17 cellular contexts compared by ENCODE assay signal in the genomic region with DNA sequence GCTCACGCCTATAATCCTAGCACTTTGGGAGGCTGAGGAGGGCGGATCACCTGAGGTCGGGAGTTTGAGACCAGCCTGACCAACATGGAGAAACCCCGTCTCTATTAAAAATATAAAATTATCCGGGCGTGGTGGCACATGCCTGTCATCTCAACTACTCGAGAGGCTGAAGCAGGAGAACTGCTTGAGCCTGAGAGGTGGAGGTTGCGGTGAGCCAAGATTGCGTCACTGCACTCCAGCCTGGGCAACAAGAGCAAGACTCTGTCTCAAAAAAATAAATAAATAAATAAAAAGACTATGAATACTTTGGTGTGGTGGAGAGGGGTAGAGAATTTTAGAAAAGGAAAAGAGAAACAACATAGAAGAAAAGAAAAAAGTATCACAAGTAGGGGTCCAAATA. TPM values are rescaled to one million over a fixed set of nuclear protein-coding genes. Genes with fewer than 3 reads are reported as not detected.
DNase-seq lines count a peak whose midpoint lies in the region; ATAC-seq, FAIRE-seq and TF ChIP-seq lines count a peak whose summit lies in the region.
"Not testable (repeated sequence)": the region's sequence is repeated elsewhere in the genome, so short reads cannot be mapped to it uniquely, and the experiment has no call there.
"Had no signal": no experiment of that assay in that cellular context is flagged by ENCODE, and none has a peak within 500 bp of the region (broad histone marks: within the 10 kb centered on the region; RNA-seq: fewer than 3 reads in every experiment).

No MANE protein-coding gene starts in this region.

- H3K9me3 Mint-ChIP-seq in activated T-cell treated with anti-CD3 and anti-CD28 coated beads, Interleukin-2, amount 50 U/mL, for 24 hours; endothelial cell (ENCODE audit: unreplicated experiment): not testable (repeated sequence)

- H3K27ac Mint-ChIP-seq in activated T-cell treated with anti-CD3 and anti-CD28 coated beads, Interleukin-2, amount 50 U/mL, for 24 hours = peak overlapping the region; percentile 33
- H3K27ac Mint-ChIP-seq in endothelial cell (ENCODE audit: unreplicated experiment) = peak overlapping the region; percentile 36

- not testable (repeated sequence) for TF ChIP-seq CTCF in A549 (IDR thresholded peaks at IDR 0.05); endothelial cell (IDR thresholded peaks at IDR 0.05; ENCODE audit: unreplicated experiment); lower lobe of right lung (IDR thresholded peaks at IDR 0.05); sigmoid colon (IDR thresholded peaks at IDR 0.05); upper lobe of right lung (IDR thresholded peaks at IDR 0.05)

- not testable (repeated sequence) for ATAC-seq in A549
- ATAC-seq in lower lobe of right lung (peak; percentile 50 to 79), upper lobe of right lung (peak; percentile 53)

- intact Hi-C loops in lower lobe of right lung (cut with DNase I); upper lobe of right lung (cut with DNase I): not testable (repeated sequence)
- intact Hi-C loops in sigmoid colon (cut with DNase I) = loop anchor here (10.0 kb wide), 1 partner anchor 574 kb away; no protein-coding TSS in a partner anchor

- H3K4me1 ChIP-seq in A549, lower lobe of right lung, sigmoid colon, upper lobe of right lung: not testable (repeated sequence)

- TF ChIP-seq RAD21 in A549 (conservative IDR thresholded peaks at IDR 0.05 in 1 of 2, IDR thresholded peaks at IDR 0.05 in 1 of 2); Ishikawa (IDR thresholded peaks at IDR 0.05; ENCODE audit: low read depth): not testable (repeated sequence)

- H3K27me3 ChIP-seq in lower lobe of right lung (ENCODE audit: low read depth); sigmoid colon; upper lobe of right lung: not testable (repeated sequence)

- not testable (repeated sequence) for H3K4me3 ChIP-seq in A549, lower lobe of right lung, sigmoid colon, upper lobe of right lung

- H3K27ac ChIP-seq in A549, lower lobe of right lung, sigmoid colon, upper lobe of right lung: not testable (repeated sequence)

- peaks cover 20% of the 10 kb centered on the region for H3K4me1 Mint-ChIP-seq in activated T-cell treated with anti-CD3 and anti-CD28 coated beads, Interleukin-2, amount 50 U/mL, for 24 hours (ENCODE audit: low read depth)
- H3K4me1 Mint-ChIP-seq in endothelial cell (ENCODE audit: unreplicated experiment) = peaks cover 11% of the 10 kb centered on the region

- H3K36me3 ChIP-seq in lower lobe of right lung = peaks cover 100% of the 10 kb centered on the region
- peaks cover 37 to 100% (median 77%) of the 10 kb centered on the region in 4 donors for H3K36me3 ChIP-seq in sigmoid colon
- peaks cover 99% of the 10 kb centered on the region for H3K36me3 ChIP-seq in upper lobe of right lung

- not testable (repeated sequence) for H3K27me3 Mint-ChIP-seq in activated T-cell treated with anti-CD3 and anti-CD28 coated beads, Interleukin-2, amount 50 U/mL, for 24 hours; endothelial cell (ENCODE audit: unreplicated experiment)

- TF ChIP-seq EP300 in A549 (IDR thresholded peaks at IDR 0.05); Ishikawa (IDR thresholded peaks at IDR 0.05; ENCODE audit: borderline replicate concordance); sigmoid colon (IDR thresholded peaks at IDR 0.05): not testable (repeated sequence)

- TF ChIP-seq POLR2A in A549 (IDR thresholded peaks at IDR 0.05; ENCODE audit: low read length); sigmoid colon (IDR thresholded peaks at IDR 0.05): not testable (repeated sequence)

- H3K4me3 Mint-ChIP-seq in activated T-cell treated with anti-CD3 and anti-CD28 coated beads, Interleukin-2, amount 50 U/mL, for 24 hours; endothelial cell (ENCODE audit: unreplicated experiment): not testable (repeated sequence)

- not testable (repeated sequence) for FAIRE-seq in A549 (lab: Jason Lieb, UNC)

- not testable (repeated sequence) for DNase-seq in A549 (ENCODE audit: low read depth in 1 of 2, low spot score in 1 of 2); activated T-cell treated with anti-CD3 and anti-CD28 coated beads, Interleukin-2, amount 50 U/mL, for 24 hours; endothelial cell (ENCODE audit: low spot score); upper lobe of right lung
- DNase-seq in lower lobe of right lung (peak; percentile 70), sigmoid colon (peak; percentile 40)

- 95% methylated on average over 9 of the region's 9 CpGs for WGBS in A549 (ENCODE audit: missing lambda C conversion rate)
- WGBS in sigmoid colon, 2 donors = 92 to 95% methylated on average over 9 of the region's 9 CpGs

- not testable (repeated sequence) for H3K9me3 ChIP-seq in A549, lower lobe of right lung, sigmoid colon, upper lobe of right lung

- POLR2A ChIA-PET in A549 (lab: Yijun Ruan, JAX) = not testable (repeated sequence)

- CTCF ChIA-PET in A549 (lab: Yijun Ruan, JAX) = interaction anchor here (1.2 kb wide), 1 partner anchor 29 kb away, joined by 3 read pairs; a partner anchor contains a TSS

- not testable (repeated sequence) for H3K4me2 ChIP-seq in A549

- H3K36me3 Mint-ChIP-seq in activated T-cell treated with anti-CD3 and anti-CD28 coated beads, Interleukin-2, amount 50 U/mL, for 24 hours (ENCODE audit: low read depth) = peaks cover 90% of the 10 kb centered on the region
- peaks cover 25% of the 10 kb centered on the region for H3K36me3 Mint-ChIP-seq in endothelial cell (ENCODE audit: low read depth, unreplicated experiment)

TF ChIP-seq in A549, 52 proteins besides CTCF, POLR2A, EP300 and RAD21:
- TF ChIP-seq CEBPB (IDR thresholded peaks at IDR 0.05) = 0 out of 4 replicates have a peak, but pooled peaks have one; percentile 9 to 42

TF ChIP-seq in Ishikawa, 13 proteins besides CTCF, POLR2A, EP300 and RAD21:
- peak; percentile 49; the same call in 1 of the 2 replicates for TF ChIP-seq CEBPB (IDR thresholded peaks at IDR 0.05)

RNA-seq across cellular contexts. Expression of a gene that starts 6.0 kb away (rescaled TPM):
- polyA plus RNA-seq in A549 (2011; rRNA removed) (41.5 and 45.0 TPM in 2 replicates), A549 (2017; fragmentation: RNase III; extraction: RNeasy Plus Mini Kit Qiagen cat#74134 plus additional on column Dnase treatment) (96.3 to 101 TPM (median 99.1 TPM) in 3 replicates), sigmoid colon (10 to 100 TPM; 17.8 to 64.9 (median 26.4) TPM)
- polyA plus RNA-seq in A549 (2012; cell fraction: cytosol; rRNA removed) = 160 and 182 TPM in 2 replicates
- polyA plus RNA-seq in A549 (2012; cell fraction: nucleus; rRNA removed) = 131 and 168 TPM in 2 replicates
- 55.0 and 61.2 TPM in 2 replicates for polyA minus RNA-seq in A549 (2011; rRNA and poly(A)+ RNA removed)
- total RNA-seq in endothelial cell (ENCODE audit: unreplicated experiment) (54.7 TPM), lower lobe of right lung (17.4 TPM), sigmoid colon (10 to 100 TPM; 23.0 to 45.7 (median 29.8) TPM), upper lobe of right lung (18.0 TPM)

RNA-seq across cellular contexts. Expression of a gene that starts 13.3 kb away (rescaled TPM):
- polyA plus RNA-seq in A549 (2011; rRNA removed) = 0.12 TPM in 1 of 2 replicates, not detected in the other
- polyA plus RNA-seq in A549 (2012; cell fraction: cytosol; rRNA removed) = 0.08 and 0.16 TPM in 2 replicates
- 0.67 and 0.77 TPM in 2 replicates for polyA plus RNA-seq in A549 (2012; cell fraction: nucleus; rRNA removed)
- not detected in 3 replicates for polyA plus RNA-seq in A549 (2017; fragmentation: RNase III; extraction: RNeasy Plus Mini Kit Qiagen cat#74134 plus additional on column Dnase treatment)
- not detected in 2 replicates for polyA minus RNA-seq in A549 (2011; rRNA and poly(A)+ RNA removed)
- 1.1 TPM for total RNA-seq in endothelial cell (ENCODE audit: unreplicated experiment)
- total RNA-seq in lower lobe of right lung = not detected
- not detected for total RNA-seq in sigmoid colon
- under 1 TPM in 1 of 3 donors, not detected in 2; 0.10 TPM for polyA plus RNA-seq in sigmoid colon
- total RNA-seq in upper lobe of right lung = 1.2 TPM
- total RNA-seq: A172; A673; CD4-positive, alpha-beta memory T cell; CD4-positive, CD25-positive, alpha-beta regulatory T cell; CD8-positive, alpha-beta memory T cell; Daoy; GM12878 had no signal
- polyA plus RNA-seq: AG04450; CD14-positive monocyte; CD4-positive, alpha-beta memory T cell; CD4-positive, CD25-positive, alpha-beta regulatory T cell; CD8-positive, alpha-beta memory T cell had no signal

RNA-seq across cellular contexts. Expression of a gene that starts 29.0 kb away (rescaled TPM):
- 79.1 and 84.5 TPM in 2 replicates for polyA plus RNA-seq in A549 (2011; rRNA removed)
- polyA plus RNA-seq in A549 (2012; cell fraction: cytosol; rRNA removed) = 13.2 and 13.9 TPM in 2 replicates
- polyA plus RNA-seq in A549 (2012; cell fraction: nucleus; rRNA removed) = 21.1 and 34.5 TPM in 2 replicates
- 40.3 to 50.7 TPM (median 46.5 TPM) in 3 replicates for polyA plus RNA-seq in A549 (2017; fragmentation: RNase III; extraction: RNeasy Plus Mini Kit Qiagen cat#74134 plus additional on column Dnase treatment)
- 22.5 and 23.8 TPM in 2 replicates for polyA minus RNA-seq in A549 (2011; rRNA and poly(A)+ RNA removed)
- total RNA-seq in endothelial cell (ENCODE audit: unreplicated experiment) = 115 TPM
- total RNA-seq in lower lobe of right lung = 113 TPM
- total RNA-seq in sigmoid colon = 100 to 1,000 TPM; 124 to 143 (median 140) TPM
- polyA plus RNA-seq in sigmoid colon = 10 to 100 TPM; 15.7 to 60.5 (median 23.4) TPM
- 91.6 TPM for total RNA-seq in upper lobe of right lung

RNA-seq across cellular contexts. Expression of a gene that starts 54.4 kb away (rescaled TPM):
- polyA plus RNA-seq in A549 (2011; rRNA removed) = 0.88 and 1.3 TPM in 2 replicates
- 0.35 and 0.46 TPM in 2 replicates for polyA plus RNA-seq in A549 (2012; cell fraction: cytosol; rRNA removed)
- 2.2 and 3.2 TPM in 2 replicates for polyA plus RNA-seq in A549 (2012; cell fraction: nucleus; rRNA removed)
- polyA plus RNA-seq in A549 (2017; fragmentation: RNase III; extraction: RNeasy Plus Mini Kit Qiagen cat#74134 plus additional on column Dnase treatment) = 1.1 to 1.7 TPM (median 1.3 TPM) in 3 replicates
- 1.6 and 3.1 TPM in 2 replicates for polyA minus RNA-seq in A549 (2011; rRNA and poly(A)+ RNA removed)
- total RNA-seq in endothelial cell (ENCODE audit: unreplicated experiment) = 7.7 TPM
- total RNA-seq in lower lobe of right lung = 3.7 TPM
- total RNA-seq in sigmoid colon = 1 to 10 TPM; 1.8 to 7.1 (median 2.6) TPM
- polyA plus RNA-seq in sigmoid colon = 1 to 10 TPM in 1 of 3 donors, not detected in 2; 3.3 TPM
- 3.0 TPM for total RNA-seq in upper lobe of right lung
- total RNA-seq: G401 had no signal
- polyA plus RNA-seq: CD8-positive, alpha-beta memory T cell had no signal
